16 cellular contexts compared by ENCODE assay signal in genomic region chr16:77963185-77964044, GRCh38. TPM values are rescaled to one million over a fixed set of nuclear protein-coding genes. Genes with fewer than 3 reads are reported as not detected.
A peak's percentile ranks its signal among the peaks of the same experiment; 100 is the strongest.
DNase-seq lines count a peak whose midpoint lies in the region; ATAC-seq and TF ChIP-seq lines count a peak whose summit lies in the region.
"Had no signal": no experiment of that assay in that cellular context is flagged by ENCODE, and none has a peak within 500 bp of the region (broad histone marks: within the 10 kb centered on the region; RNA-seq: fewer than 3 reads in every experiment).

No MANE protein-coding gene starts in this region.

- no peak overlapping the region for H3K4me3 ChIP-seq in mesodermal cell (ENCODE audit: extremely low read depth, insufficient read depth, low read length, poor library complexity, severe bottlenecking)
- H3K4me3 ChIP-seq: left lung, stomach had no signal

- no peaks in the 10 kb centered on the region for H3K36me3 ChIP-seq in mesodermal cell (ENCODE audit: control insufficient read depth, insufficient read depth, low read length)
- H3K36me3 ChIP-seq: left lung, stomach had no signal

- intact Hi-C loops in CD14-positive monocyte (cut with micrococcal nuclease), result no loop called here

- H3K4me1 Mint-ChIP-seq in T-helper 17 cell (peaks cover 3% of the 10 kb centered on the region), CD14-positive monocyte (no peaks in the 10 kb centered on the region), immature natural killer cell (no peaks in the 10 kb centered on the region)

- DNase-seq in T-helper 17 cell (no peak), CD14-positive monocyte (ENCODE audit: low spot score) (no peak), medulla oblongata (ENCODE audit: extremely low spot score) (no peak), immature natural killer cell (no peak)
- DNase-seq: cerebellar nuclear complex; GOT3; left lung; NCI-H2081; posterior cingulate gyrus; stimulated activated CD4-positive, alpha-beta T cell treated with anti-CD3 and anti-CD28 coated beads, Interleukin-2, amount 100 ng/mL, for 24 hours; stomach had no signal

- peak; percentile 60 for ATAC-seq in GM18511 (IDR thresholded peaks at IDR 0.05; ENCODE audit: unreplicated experiment)
- ATAC-seq in HG02798 (IDR thresholded peaks at IDR 0.05; ENCODE audit: poor library complexity, unreplicated experiment), result peak; percentile 83
- no peak for ATAC-seq in T-helper 17 cell
- ATAC-seq in HG03469 (IDR thresholded peaks at IDR 0.05; ENCODE audit: unreplicated experiment), result no peak
- ATAC-seq: left lung had no signal

- peak overlapping the region; percentile 64 for H3K27ac ChIP-seq in mesodermal cell (ENCODE audit: low read depth, low read length, severe bottlenecking)
- H3K27ac ChIP-seq: left lung, stomach had no signal

- WGBS in mesodermal cell (ENCODE audit: insufficient coverage in 2 of 2), 2 experiments, result 47 to 55% methylated on average over 13 to 14 of the region's 16 CpGs

- TF ChIP-seq CTCF in CD14-positive monocyte (IDR thresholded peaks at IDR 0.05), result no peak

- H3K4me3 Mint-ChIP-seq in T-helper 17 cell (peak overlapping the region; percentile 63), CD14-positive monocyte (peak overlapping the region in 1 of 2 donors; percentile 47), immature natural killer cell (peak overlapping the region in 2 of 5 donors; percentile 58)

- H3K27ac Mint-ChIP-seq in T-helper 17 cell, result no peak overlapping the region
- H3K27ac Mint-ChIP-seq in CD14-positive monocyte, result no peak overlapping the region
- peak overlapping the region in 1 of 6 donors; percentile 20 for H3K27ac Mint-ChIP-seq in immature natural killer cell

- H3K36me3 Mint-ChIP-seq in T-helper 17 cell (ENCODE audit: low read depth) (no peaks in the 10 kb centered on the region), CD14-positive monocyte (no peaks in the 10 kb centered on the region), immature natural killer cell (no peaks in the 10 kb centered on the region)

- H3K27me3 Mint-ChIP-seq in T-helper 17 cell, result peaks cover 81% of the 10 kb centered on the region
- peaks cover 3 to 37% (median 20%) of the 10 kb centered on the region in 3 donors for H3K27me3 Mint-ChIP-seq in CD14-positive monocyte (ENCODE audit: low read depth in 3 of 3)
- peaks cover 0 to 6% (median 2%) of the 10 kb centered on the region in 3 donors for H3K27me3 Mint-ChIP-seq in immature natural killer cell (ENCODE audit: low read depth in 3 of 3)

- H3K9me3 Mint-ChIP-seq in CD14-positive monocyte (peaks cover 0 to 6% (median 2%) of the 10 kb centered on the region in 7 donors), immature natural killer cell (peaks cover 0 to 2% (median 0%) of the 10 kb centered on the region in 6 donors)

- peaks cover 17% of the 10 kb centered on the region for H3K4me1 ChIP-seq in mesodermal cell (ENCODE audit: control insufficient read depth, insufficient read depth, low read length, poor library complexity, severe bottlenecking)
- H3K4me1 ChIP-seq: left lung, stomach had no signal

- H3K9me3 ChIP-seq in T-helper 17 cell (ENCODE audit: control insufficient read depth, low read length, poor library complexity, severe bottlenecking) (no peaks in the 10 kb centered on the region), mesodermal cell (ENCODE audit: control insufficient read depth, low read length) (no peaks in the 10 kb centered on the region)
- H3K9me3 ChIP-seq: left lung, stomach had no signal

RNA-seq across cellular contexts. Expression of gene CLEC3A, which starts 58.9 kb away (rescaled TPM):
- total RNA-seq in T-helper 17 cell, result not detected
- not detected for polyA plus RNA-seq in mesodermal cell (2013, experiment 1 of 2)
- polyA plus RNA-seq in mesodermal cell (2013, experiment 2 of 2), result not detected
- polyA plus RNA-seq in CD14-positive monocyte (not detected), immature natural killer cell (not detected)
- total RNA-seq: fibroblast of lung, left lung had no signal
- polyA plus RNA-seq: fibroblast of lung had no signal

Comparison
In these comparisons a context has a peak if more than half of its experiments do, and no peak if none do; other contexts are left out.
1. ATAC-seq: peak in GM18511 (single experiment) and HG02798 (single experiment); none in T-helper 17 cell (single experiment) and HG03469 (single experiment).